In genomic region chr2:196274387-196274809, GRCh38 we compare ENCODE assay signal across 9 cellular contexts.
DNase-seq lines count a peak whose midpoint lies in the region; ATAC-seq, FAIRE-seq and TF ChIP-seq lines count a peak whose summit lies in the region.
"Had no signal": no experiment of that assay in that cellular context is flagged by ENCODE, and none has a peak within 500 bp of the region (broad histone marks: within the 10 kb centered on the region; RNA-seq: fewer than 3 reads in every experiment).

No MANE protein-coding gene starts in this region.

- no peaks in the 10 kb centered on the region for H3K27me3 Mint-ChIP-seq in WTC11 (ENCODE audit: low read depth)

- no peaks in the 10 kb centered on the region for H3K27me3 ChIP-seq in BLaER1 treated with 17β-estradiol and CSF1 and Interleukin-3, amounts not matched to agents 10 nM and 100 nM
- H3K27me3 ChIP-seq in lung (ENCODE audit: control insufficient read depth, insufficient read depth) = no peaks in the 10 kb centered on the region
- H3K27me3 ChIP-seq: body of pancreas had no signal

- POLR2A ChIA-PET in WTC11 (lab: Charles Lee) = no interaction called here

- no peaks in the 10 kb centered on the region for H3K9me3 ChIP-seq in BLaER1 treated with 17β-estradiol and CSF1 and Interleukin-3, amounts not matched to agents 10 nM and 100 nM (replicated peaks in 1 of 11)
- H3K9me3 ChIP-seq in lung (ENCODE audit: control insufficient read depth in 2 of 2, insufficient read depth in 1 of 2, low read length in 1 of 2) = no peaks in the 10 kb centered on the region
- H3K9me3 ChIP-seq: body of pancreas had no signal

- ATAC-seq in WTC11 (no peak), lung (ENCODE audit: insufficient read depth, low FRiP score) (peak; percentile 25)
- ATAC-seq: body of pancreas had no signal

- H3K4me1 ChIP-seq in BLaER1 treated with 17β-estradiol and CSF1 and Interleukin-3, amounts not matched to agents 10 nM and 100 nM = peaks cover 22 to 57% (median 37%) of the 10 kb centered on the region in 10 experiments
- H3K4me1 ChIP-seq in lung (ENCODE audit: control insufficient read depth in 2 of 2, insufficient read depth in 2 of 2, low read length in 2 of 2) = peaks cover 4% of the 10 kb centered on the region in 2 donors

- peak overlapping the region; percentile 46 for H3K27ac Mint-ChIP-seq in WTC11

- H3K4me1 Mint-ChIP-seq in WTC11 = peaks cover 8% of the 10 kb centered on the region

- peaks cover 5% of the 10 kb centered on the region; the same call in 1 of the 2 replicates for H3K36me3 Mint-ChIP-seq in WTC11

- H3K27ac ChIP-seq in BLaER1 treated with 17β-estradiol and CSF1 and Interleukin-3, amounts not matched to agents 10 nM and 100 nM = peak overlapping the region in 4 of 11 experiments; percentile 13 to 37 (median 34); a peak in 5 of 22 replicates
- H3K27ac ChIP-seq in lung (ENCODE audit: low read depth in 1 of 2, low read length in 1 of 2) = peak overlapping the region in 1 of 2 donors; percentile 45
- H3K27ac ChIP-seq: body of pancreas had no signal

- no peaks in the 10 kb centered on the region for H4K20me1 ChIP-seq in BLaER1 treated with 17β-estradiol and CSF1 and Interleukin-3, amounts not matched to agents 10 nM and 100 nM

- H3K4me3 ChIP-seq in BLaER1 treated with 17β-estradiol and CSF1 and Interleukin-3, amounts not matched to agents 10 nM and 100 nM = no peak overlapping the region
- no peak overlapping the region for H3K4me3 ChIP-seq in lung
- H3K4me3 ChIP-seq: body of pancreas had no signal

- H3K36me3 ChIP-seq in BLaER1 treated with 17β-estradiol and CSF1 and Interleukin-3, amounts not matched to agents 10 nM and 100 nM = no peaks in the 10 kb centered on the region
- H3K36me3 ChIP-seq in lung (ENCODE audit: control insufficient read depth in 2 of 2, insufficient read depth in 2 of 2, low read length in 2 of 2) = peaks cover 1 to 4% of the 10 kb centered on the region in 2 donors

- peak overlapping the region in 2 of 11 experiments; percentile 36 to 54; a peak in 2 of 22 replicates for H3K9ac ChIP-seq in BLaER1 treated with 17β-estradiol and CSF1 and Interleukin-3, amounts not matched to agents 10 nM and 100 nM

- H3K4me3 Mint-ChIP-seq in WTC11 = no peak overlapping the region

- WGBS in lung, 2 donors = 24 to 58% methylated on average over 1 of the region's 1 CpG

- CTCF ChIA-PET in WTC11 (lab: Charles Lee) = no interaction called here

- FAIRE-seq in GM19239 (lab: Jason Lieb, UNC) = peak; percentile 81

- peak overlapping the region; percentile 0 to 78 (median 44); a peak in 18 of 22 replicates for H3K4me2 ChIP-seq in BLaER1 treated with 17β-estradiol and CSF1 and Interleukin-3, amounts not matched to agents 10 nM and 100 nM

- TF ChIP-seq CTCF in WTC11 (IDR thresholded peaks at IDR 0.05) = no peak
- no peak for TF ChIP-seq CTCF in lung (IDR thresholded peaks at IDR 0.05; ENCODE audit: control extremely low read depth, extremely low read depth)

- in situ Hi-C loops in KBM-7 (cut with MboI; ENCODE audit: low pct_unique_long_range_greater_than_20kb, low sequenced_read_pairs) = no loop called here

- DNase-seq in GM19239 (ENCODE audit: insufficient read length, low spot score) = no peak
- peak; percentile 23 for DNase-seq in KBM-7
- no peak for DNase-seq in WTC11 (ENCODE audit: low spot score)
- DNase-seq in lung (ENCODE audit: low spot score) = no peak
- no peak for DNase-seq in globus pallidus (ENCODE audit: low spot score)
- DNase-seq in NCI-H2107 treated with DMSO at 0.1 percent for 48 hours (lab: John Stamatoyannopoulos, UW; ENCODE audit: unreplicated experiment) = no peak
- DNase-seq in stimulated activated CD4-positive, alpha-beta T cell treated with anti-CD3 and anti-CD28 coated beads, Interleukin-4, amount 100 ng/mL, for 1 hour = no peak

- H3K9me3 Mint-ChIP-seq in WTC11 = peaks cover 3% of the 10 kb centered on the region; the same call in 1 of the 2 replicates

TF ChIP-seq in WTC11, 78 proteins besides CTCF, POLR2A, EP300 and RAD21:
- TF ChIP-seq TEAD4 (CRISPR knock-in tag; IDR thresholded peaks at IDR 0.05) (no peak), ZNF396 (CRISPR knock-in tag; IDR thresholded peaks at IDR 0.05; ENCODE audit: borderline replicate concordance) (no peak), AR (CRISPR knock-in tag; IDR thresholded peaks at IDR 0.05) (no peak), CREM (CRISPR knock-in tag; IDR thresholded peaks at IDR 0.05) (no peak), HMGA2 (CRISPR knock-in tag; IDR thresholded peaks at IDR 0.05) (no peak), CBFB (CRISPR knock-in tag; IDR thresholded peaks at IDR 0.05; ENCODE audit: low read depth) (no peak), SOX15 (CRISPR knock-in tag; IDR thresholded peaks at IDR 0.05) (no peak), NR3C1 (CRISPR knock-in tag; conservative IDR thresholded peaks at IDR 0.05; ENCODE audit: low read depth) (no peak)
